20 cellular contexts compared by ENCODE assay signal in the genomic region with DNA sequence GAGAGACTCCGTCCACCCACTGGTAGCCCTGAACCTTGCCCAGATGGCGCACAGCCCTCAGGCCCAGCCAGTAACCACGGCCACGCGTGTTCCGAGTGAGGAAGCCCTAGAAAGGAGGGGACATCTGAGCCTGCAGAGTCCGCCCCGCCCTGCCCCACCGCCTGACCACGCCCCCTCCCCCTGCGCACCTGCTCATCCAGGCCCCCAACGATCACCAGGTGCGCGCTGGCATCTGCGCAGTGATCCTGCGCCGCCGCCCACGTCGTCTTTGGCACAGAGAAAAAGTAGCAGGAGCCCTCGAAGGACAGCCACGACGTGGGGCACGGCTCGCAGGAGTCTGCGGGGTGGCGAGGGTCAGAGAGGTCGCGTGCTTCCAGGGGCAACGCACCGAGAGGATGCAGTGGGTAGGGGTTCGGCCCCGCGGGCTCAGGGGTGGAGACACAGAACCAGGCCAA. TPM values are rescaled to one million over a fixed set of nuclear protein-coding genes. Genes with fewer than 3 reads are reported as not detected.
DNase-seq lines count a peak whose midpoint lies in the region; ATAC-seq, FAIRE-seq and TF ChIP-seq lines count a peak whose summit lies in the region.
"Had no signal": no experiment of that assay in that cellular context is flagged by ENCODE, and none has a peak within 500 bp of the region (broad histone marks: within the 10 kb centered on the region; RNA-seq: fewer than 3 reads in every experiment).

No MANE protein-coding gene starts in this region.

- CTCF ChIA-PET in activated CD4-positive, alpha-beta T cell treated with anti-CD3 and anti-CD28 coated beads for 36 hours (lab: Charles Lee): no interaction called here
- CTCF ChIA-PET in H1 (lab: Charles Lee; ENCODE audit: partially characterized antibody): interaction anchor here (0.6 to 1.1 kb wide), 2 partner anchors 26 to 70 kb away, joined by 3 to 5 read pairs; no protein-coding TSS in a partner anchor

- no peak overlapping the region for H3K56ac ChIP-seq in H1 (replicated peaks; ENCODE audit: insufficient read length, low read depth, low read length)

- H4K5ac ChIP-seq in H1 (ENCODE audit: insufficient read length, low read depth, low read length): no peak overlapping the region

- no peaks in the 10 kb centered on the region for H3K9me3 Mint-ChIP-seq in activated CD4-positive, alpha-beta T cell treated with anti-CD3 and anti-CD28 coated beads for 36 hours (ENCODE audit: low read depth)

- H3K9ac ChIP-seq in HUES6 (ENCODE audit: low read length) (no peak overlapping the region), H1 (replicated peaks in 1 of 4; ENCODE audit: extremely low read depth in 1 of 4, low read depth in 3 of 4, low read length in 3 of 4) (no peak overlapping the region), neuronal stem cell (ENCODE audit: low read depth, low read length, poor library complexity) (no peak overlapping the region)

- TF ChIP-seq EP300 in H1 (IDR thresholded peaks at IDR 0.05; ENCODE audit: borderline replicate concordance in 1 of 2, low read depth in 2 of 2, low read length in 2 of 2): no peak

- H2AK5ac ChIP-seq in H1 (ENCODE audit: low read depth, low read length) (no peak overlapping the region), neuronal stem cell (ENCODE audit: low read depth, low read length) (no peak overlapping the region)

- WGBS in H1 (ENCODE audit: extremely low coverage in 1 of 2, insufficient coverage in 1 of 2, insufficient read length in 1 of 2, insufficient replicate concordance in 2 of 2, low coverage in 1 of 2, low lambda C conversion rate in 2 of 2, missing lambda C conversion rate in 1 of 2), 2 experiments: 9% methylated on average over 24 of the region's 34 CpGs; no CpG with 5 or more reads in 1 of the 2 experiments
- WGBS in neuronal stem cell (ENCODE audit: extremely low coverage in 2 of 2, insufficient read length in 2 of 2, insufficient replicate concordance in 1 of 2), 2 donors: no CpG with 5 or more reads among the region's 34 CpGs

- H3K23me2 ChIP-seq in H1 (ENCODE audit: low read depth, low read length): peaks cover 8% of the 10 kb centered on the region; the same call in 1 of the 2 replicates

- H3K14ac ChIP-seq in H1 (ENCODE audit: insufficient read length) (no peak overlapping the region), neuronal stem cell (ENCODE audit: low read length) (peak overlapping the region; percentile 6)

- H3K27me3 ChIP-seq in HUES6 (ENCODE audit: control insufficient read depth, insufficient read depth, low read length): peaks cover 92% of the 10 kb centered on the region
- H3K27me3 ChIP-seq in H1 (replicated peaks in 1 of 4; ENCODE audit: control insufficient read depth in 3 of 4, extremely low read depth in 1 of 4, insufficient read depth in 3 of 4, low read length in 3 of 4): peaks cover 27 to 45% (median 43%) of the 10 kb centered on the region in 4 experiments
- peaks cover 20 to 54% (median 52%) of the 10 kb centered on the region in 3 experiments for H3K27me3 ChIP-seq in neuronal stem cell (ENCODE audit: control insufficient read depth in 3 of 3, insufficient read depth in 3 of 3, low read depth in 1 of 3, low read length in 3 of 3)
- H3K27me3 ChIP-seq: SJCRH30 had no signal

- H3K4me2 ChIP-seq in H1 (ENCODE audit: insufficient read depth in 1 of 2, low read depth in 2 of 2, low read length in 2 of 2) (peak overlapping the region; percentile 96 to 98), neuronal stem cell (ENCODE audit: insufficient read depth, low read length, poor library complexity, severe bottlenecking) (peak overlapping the region; percentile 23)

- H4K91ac ChIP-seq in H1 (replicated peaks; ENCODE audit: insufficient read length, low read length): no peak overlapping the region
- H4K91ac ChIP-seq in neuronal stem cell (ENCODE audit: low read depth, low read length, poor library complexity): no peak overlapping the region

- H3K27me3 Mint-ChIP-seq in activated CD4-positive, alpha-beta T cell treated with anti-CD3 and anti-CD28 coated beads for 36 hours: peaks cover 49% of the 10 kb centered on the region

- FAIRE-seq in H1 (lab: Jason Lieb, UNC) (no peak), H54 (lab: Jason Lieb, UNC) (no peak)
- FAIRE-seq: GM18507 had no signal

- H3K36me3 ChIP-seq in HUES6 (ENCODE audit: control insufficient read depth, insufficient read depth, low read length) (no peaks in the 10 kb centered on the region), H1 (ENCODE audit: control insufficient read depth in 2 of 4, insufficient read depth in 4 of 4, low read length in 3 of 4) (no peaks in the 10 kb centered on the region), neuronal stem cell (replicated peaks in 1 of 2; ENCODE audit: control insufficient read depth in 2 of 2, insufficient read depth in 2 of 2, low read length in 2 of 2) (no peaks in the 10 kb centered on the region)
- H3K36me3 ChIP-seq: SJCRH30, transverse colon had no signal

- no peak overlapping the region for H2BK5ac ChIP-seq in H1 (ENCODE audit: low read depth, low read length)
- H2BK5ac ChIP-seq in neuronal stem cell (ENCODE audit: low read length): no peak overlapping the region

- no peaks in the 10 kb centered on the region for H3K9me3 ChIP-seq in HUES6 (ENCODE audit: control insufficient read depth, insufficient read depth, low read depth, low read length)
- H3K9me3 ChIP-seq in H1 (ENCODE audit: insufficient read depth in 2 of 2, low read depth in 1 of 2, low read length in 1 of 2): no peaks in the 10 kb centered on the region
- peaks cover 0 to 2% of the 10 kb centered on the region in 2 donors for H3K9me3 ChIP-seq in neuronal stem cell (replicated peaks in 1 of 2; ENCODE audit: control insufficient read depth in 2 of 2, insufficient read depth in 1 of 2, low read depth in 1 of 2, low read length in 2 of 2)
- H3K9me3 ChIP-seq: body of pancreas, Caco-2, SJCRH30, transverse colon had no signal

- TF ChIP-seq CTCF in H1 (IDR thresholded peaks at IDR 0.05; ENCODE audit: control extremely low read depth in 1 of 3, insufficient read depth in 1 of 3, low read depth in 1 of 3, low read length in 3 of 3): no peak

- no peak overlapping the region for H3K4me3 Mint-ChIP-seq in activated CD4-positive, alpha-beta T cell treated with anti-CD3 and anti-CD28 coated beads for 36 hours

- peaks cover 0 to 3% of the 10 kb centered on the region in 2 experiments for H4K20me1 ChIP-seq in H1 (replicated peaks in 1 of 2; ENCODE audit: control insufficient read depth in 1 of 2, insufficient read depth in 2 of 2, low read length in 2 of 2)

- no peaks in the 10 kb centered on the region for H3K36me3 Mint-ChIP-seq in activated CD4-positive, alpha-beta T cell treated with anti-CD3 and anti-CD28 coated beads for 36 hours (ENCODE audit: low read depth)

- H2BK15ac ChIP-seq in H1 (ENCODE audit: low read length) (no peak overlapping the region), neuronal stem cell (ENCODE audit: low read length) (no peak overlapping the region)

- TF ChIP-seq RAD21 in H1 (IDR thresholded peaks at IDR 0.05 in 1 of 2, conservative IDR thresholded peaks at IDR 0.05 in 1 of 2; ENCODE audit: low read depth in 2 of 2, low read length in 2 of 2): no peak

- POLR2A ChIA-PET in activated CD4-positive, alpha-beta T cell treated with anti-CD3 and anti-CD28 coated beads for 36 hours (lab: Charles Lee): no interaction called here
- POLR2A ChIA-PET in H1 (lab: Charles Lee; ENCODE audit: partially characterized antibody): interaction anchor here (1.4 kb wide), 1 partner anchor 41 kb away, joined by 4 read pairs; no protein-coding TSS in a partner anchor

- H3K79me1 ChIP-seq in H1 (ENCODE audit: low read depth, low read length) (no peaks in the 10 kb centered on the region), neuronal stem cell (ENCODE audit: low read depth, low read length) (no peaks in the 10 kb centered on the region)

- H3K4me1 Mint-ChIP-seq in activated CD4-positive, alpha-beta T cell treated with anti-CD3 and anti-CD28 coated beads for 36 hours: peaks cover 11% of the 10 kb centered on the region

- H2BK12ac ChIP-seq in H1 (ENCODE audit: low read depth, low read length): no peak overlapping the region
- H2BK12ac ChIP-seq in neuronal stem cell (ENCODE audit: low read length): no peak overlapping the region

- no peak for ATAC-seq in activated CD4-positive, alpha-beta T cell treated with anti-CD3 and anti-CD28 coated beads for 36 hours
- no peak for ATAC-seq in GM21381 (IDR thresholded peaks at IDR 0.05; ENCODE audit: unreplicated experiment)
- ATAC-seq: body of pancreas had no signal

- no peak overlapping the region for H3K23ac ChIP-seq in H1 (ENCODE audit: insufficient read length)
- peak overlapping the region; percentile 73 for H3K23ac ChIP-seq in neuronal stem cell (ENCODE audit: low read depth, low read length, poor library complexity)

- H3K4ac ChIP-seq in H1 (replicated peaks; ENCODE audit: insufficient read length, low read depth, low read length) (no peak overlapping the region), neuronal stem cell (ENCODE audit: low read length) (no peak overlapping the region)

- H3K4me1 ChIP-seq in HUES6 (ENCODE audit: control insufficient read depth, insufficient read depth, low read length) (peaks cover 9% of the 10 kb centered on the region; the same call in 1 of the 2 replicates), H1 (replicated peaks in 1 of 4; ENCODE audit: control insufficient read depth in 3 of 4, insufficient read depth in 4 of 4, low read length in 3 of 4) (peaks cover 0 to 15% (median 9%) of the 10 kb centered on the region in 4 experiments; a peak in 6 of 7 replicates), neuronal stem cell (ENCODE audit: control insufficient read depth in 2 of 2, insufficient read depth in 1 of 2, low read depth in 1 of 2, low read length in 2 of 2) (no peaks in the 10 kb centered on the region)
- H3K4me1 ChIP-seq: body of pancreas, Caco-2, SJCRH30 had no signal

- H2AFZ ChIP-seq in H1 (ENCODE audit: low read length) (no peak overlapping the region), neuronal stem cell (ENCODE audit: low read length) (no peak overlapping the region)

- H2BK20ac ChIP-seq in H1 (ENCODE audit: low read length): no peak overlapping the region

- intact Hi-C loops in activated CD4-positive, alpha-beta T cell treated with anti-CD3 and anti-CD28 coated beads for 36 hours (cut with DNase I, micrococcal nuclease): no loop called here

- H3K18ac ChIP-seq in H1 (ENCODE audit: extremely low read depth, low read length) (peak overlapping the region; percentile 60; the same call in 1 of the 2 replicates), neuronal stem cell (ENCODE audit: low read length) (peak overlapping the region; percentile 64)

- no peak overlapping the region for H3K27ac Mint-ChIP-seq in activated CD4-positive, alpha-beta T cell treated with anti-CD3 and anti-CD28 coated beads for 36 hours

- peak overlapping the region; percentile 41; the same call in 1 of the 2 replicates for H4K8ac ChIP-seq in H1 (ENCODE audit: extremely low read depth, insufficient read depth, low read length)
- no peak overlapping the region for H4K8ac ChIP-seq in neuronal stem cell (ENCODE audit: low read depth, low read length)

- DNase-seq in activated CD4-positive, alpha-beta T cell treated with anti-CD3 and anti-CD28 coated beads for 36 hours: peak; percentile 24
- no peak for DNase-seq in activated CD4-positive, alpha-beta T cell treated with anti-CD3 and anti-CD28 coated beads, Interleukin-2, amount 50 U/mL, for 4 hours
- DNase-seq in H1 (ENCODE audit: low read depth in 1 of 2, low spot score in 2 of 2): peak in 1 of 2 experiments; percentile 80
- no peak for DNase-seq in neuronal stem cell (ENCODE audit: low spot score)
- DNase-seq in H54 (ENCODE audit: insufficient read length, low spot score): no peak
- no peak for DNase-seq in HUDEP-2 (lab: John Stamatoyannopoulos, UW; ENCODE audit: unreplicated experiment in 76 of 76)
- DNase-seq: activated effector memory CD4-positive, alpha-beta T cell treated with anti-CD3 and anti-CD28 coated beads, Interleukin-2, amount 50 U/mL, for 16 hours; hypothalamus; SJCRH30; stimulated activated CD4-positive, alpha-beta T cell treated with anti-CD3 and anti-CD28 coated beads, Interleukin-1b, Interleukin-23, amount 100 ng/mL, for 48 hours; T1000; transverse colon had no signal

- H2BK120ac ChIP-seq in H1 (replicated peaks; ENCODE audit: low read depth, low read length): no peak overlapping the region
- no peak overlapping the region for H2BK120ac ChIP-seq in neuronal stem cell (ENCODE audit: low read depth, low read length)

- no peaks in the 10 kb centered on the region for H3K79me2 ChIP-seq in H1 (ENCODE audit: control insufficient read depth in 1 of 2, insufficient read depth in 2 of 2, low read length in 2 of 2)

- H3K27ac ChIP-seq in HUES6 (ENCODE audit: low read depth, low read length): no peak overlapping the region
- no peak overlapping the region for H3K27ac ChIP-seq in H1 (ENCODE audit: low read depth, low read length)
- no peak overlapping the region for H3K27ac ChIP-seq in neuronal stem cell (replicated peaks; ENCODE audit: low read length)
- H3K27ac ChIP-seq: body of pancreas, SJCRH30, transverse colon had no signal

- H3K4me3 ChIP-seq in HUES6 (ENCODE audit: low read depth, low read length) (peak overlapping the region; percentile 58), H1 (ENCODE audit: extremely low read depth in 1 of 4, insufficient read depth in 2 of 4, low read depth in 3 of 4, low read length in 4 of 4) (peak overlapping the region; percentile 32 to 63 (median 40); a peak in 7 of 8 replicates), neuronal stem cell (ENCODE audit: low read length in 2 of 2) (peak overlapping the region in 1 of 2 donors; percentile 64)
- H3K4me3 ChIP-seq: body of pancreas, SJCRH30, transverse colon had no signal

- TF ChIP-seq POLR2A in H1 (IDR thresholded peaks at IDR 0.05; ENCODE audit: control extremely low read depth in 1 of 2, low read depth in 2 of 2, low read length in 2 of 2) (no peak), H54 (IDR thresholded peaks at IDR 0.05; ENCODE audit: low read depth, low read length) (no peak)

RNA-seq across cellular contexts. Expression of a gene that starts 2.1 kb away (rescaled TPM):
- total RNA-seq in activated CD4-positive, alpha-beta T cell treated with anti-CD3 and anti-CD28 coated beads for 36 hours: not detected
- 0.35 and 1.0 TPM in 2 replicates for total RNA-seq in H1 (2021; fragmentation: NEBNext Ultra II Directional; extraction: Animal tissue kit (Norgen Biotek cat#: 25700))
- 2.9 and 3.2 TPM in 2 replicates for polyA plus RNA-seq in H1 (2011; rRNA removed)
- 2.8 TPM for polyA plus RNA-seq in H1 (2011; cell fraction: cytosol; rRNA removed)
- 2.7 TPM for polyA plus RNA-seq in H1 (2011; cell fraction: nucleus; rRNA removed)
- 0.69 to 1.7 TPM (median 1.1 TPM) in 4 replicates for polyA plus RNA-seq in H1 (2012, experiment 1 of 2)
- 1.3 TPM for polyA plus RNA-seq in H1 (2012, experiment 2 of 2)
- polyA plus RNA-seq in H1 (2013, experiment 1 of 2): 0.69 TPM
- 0.66 TPM for polyA plus RNA-seq in H1 (2013, experiment 2 of 2)
- not detected in 2 replicates for polyA minus RNA-seq in H1 (2011; rRNA and poly(A)+ RNA removed)
- polyA minus RNA-seq in H1 (2011; cell fraction: cytosol; rRNA and poly(A)+ RNA removed): not detected
- polyA minus RNA-seq in H1 (2011; cell fraction: nucleus; rRNA and poly(A)+ RNA removed): not detected
- not detected for polyA plus RNA-seq in neuronal stem cell (2013, experiment 1 of 2)
- not detected for polyA plus RNA-seq in neuronal stem cell (2013, experiment 2 of 2)
- total RNA-seq: Caco-2, lung microvascular endothelial cell, M059J, SJCRH30 had no signal
- polyA plus RNA-seq: neural cell had no signal

RNA-seq across cellular contexts. Expression of a gene that starts 17.5 kb away (rescaled TPM):
- not detected for total RNA-seq in activated CD4-positive, alpha-beta T cell treated with anti-CD3 and anti-CD28 coated beads for 36 hours
- total RNA-seq in H1 (2021; fragmentation: NEBNext Ultra II Directional; extraction: Animal tissue kit (Norgen Biotek cat#: 25700)): 0.22 TPM in 1 of 2 replicates, not detected in the other
- polyA plus RNA-seq in H1 (2011; rRNA removed): 0.03 and 0.05 TPM in 2 replicates
- polyA plus RNA-seq in H1 (2011; cell fraction: cytosol; rRNA removed): 0.05 TPM
- polyA plus RNA-seq in H1 (2011; cell fraction: nucleus; rRNA removed): 0.04 TPM
- 0.05 to 0.16 TPM (median 0.15 TPM) in 3 of 4 replicates, not detected in the other for polyA plus RNA-seq in H1 (2012, experiment 1 of 2)
- polyA plus RNA-seq in H1 (2012, experiment 2 of 2): not detected
- polyA plus RNA-seq in H1 (2013, experiment 1 of 2): 0.10 TPM
- 0.07 TPM for polyA plus RNA-seq in H1 (2013, experiment 2 of 2)
- 0.12 TPM in 1 of 2 replicates, not detected in the other for polyA minus RNA-seq in H1 (2011; rRNA and poly(A)+ RNA removed)
- not detected for polyA minus RNA-seq in H1 (2011; cell fraction: cytosol; rRNA and poly(A)+ RNA removed)
- polyA minus RNA-seq in H1 (2011; cell fraction: nucleus; rRNA and poly(A)+ RNA removed): not detected
- not detected for polyA plus RNA-seq in neuronal stem cell (2013, experiment 1 of 2)
- not detected for polyA plus RNA-seq in neuronal stem cell (2013, experiment 2 of 2)
- total RNA-seq: Caco-2, lung microvascular endothelial cell, M059J, SJCRH30 had no signal
- polyA plus RNA-seq: neural cell had no signal

RNA-seq across cellular contexts. Expression of a gene that starts 27.9 kb away (rescaled TPM):
- 1 to 10 TPM; 2.6 to 3.5 TPM for total RNA-seq in activated CD4-positive, alpha-beta T cell treated with anti-CD3 and anti-CD28 coated beads for 36 hours
- total RNA-seq in H1 (2021; fragmentation: NEBNext Ultra II Directional; extraction: Animal tissue kit (Norgen Biotek cat#: 25700)): 0.29 TPM in 1 of 2 replicates, not detected in the other
- polyA plus RNA-seq in H1 (2011; rRNA removed): 0.67 TPM in 2 replicates
- 0.32 TPM for polyA plus RNA-seq in H1 (2011; cell fraction: cytosol; rRNA removed)
- 1.2 TPM for polyA plus RNA-seq in H1 (2011; cell fraction: nucleus; rRNA removed)
- 0.39 to 0.69 TPM (median 0.57 TPM) in 3 of 4 replicates, not detected in the other for polyA plus RNA-seq in H1 (2012, experiment 1 of 2)
- polyA plus RNA-seq in H1 (2012, experiment 2 of 2): 0.41 TPM
- polyA plus RNA-seq in H1 (2013, experiment 1 of 2): 1.2 TPM
- polyA plus RNA-seq in H1 (2013, experiment 2 of 2): 1.1 TPM
- 0.12 TPM in 1 of 2 replicates, not detected in the other for polyA minus RNA-seq in H1 (2011; rRNA and poly(A)+ RNA removed)
- not detected for polyA minus RNA-seq in H1 (2011; cell fraction: cytosol; rRNA and poly(A)+ RNA removed)
- polyA minus RNA-seq in H1 (2011; cell fraction: nucleus; rRNA and poly(A)+ RNA removed): not detected
- 0.03 TPM for polyA plus RNA-seq in neuronal stem cell (2013, experiment 1 of 2)
- polyA plus RNA-seq in neuronal stem cell (2013, experiment 2 of 2): not detected
- total RNA-seq: body of pancreas, Caco-2, lung microvascular endothelial cell, M059J, SJCRH30 had no signal
- polyA plus RNA-seq: neural cell had no signal

RNA-seq across cellular contexts. Expression of a gene that starts 33.2 kb away (rescaled TPM):
- not detected for total RNA-seq in activated CD4-positive, alpha-beta T cell treated with anti-CD3 and anti-CD28 coated beads for 36 hours
- total RNA-seq in H1 (2021; fragmentation: NEBNext Ultra II Directional; extraction: Animal tissue kit (Norgen Biotek cat#: 25700)): not detected in 2 replicates
- polyA plus RNA-seq in H1 (2011; rRNA removed): not detected in 2 replicates
- polyA plus RNA-seq in H1 (2011; cell fraction: cytosol; rRNA removed): not detected
- not detected for polyA plus RNA-seq in H1 (2011; cell fraction: nucleus; rRNA removed)
- polyA plus RNA-seq in H1 (2012, experiment 1 of 2): not detected in 4 replicates
- polyA plus RNA-seq in H1 (2012, experiment 2 of 2): not detected
- polyA plus RNA-seq in H1 (2013, experiment 1 of 2): not detected
- not detected for polyA plus RNA-seq in H1 (2013, experiment 2 of 2)
- 0.09 TPM in 1 of 2 replicates, not detected in the other for polyA minus RNA-seq in H1 (2011; rRNA and poly(A)+ RNA removed)
- polyA minus RNA-seq in H1 (2011; cell fraction: cytosol; rRNA and poly(A)+ RNA removed): not detected
- not detected for polyA minus RNA-seq in H1 (2011; cell fraction: nucleus; rRNA and poly(A)+ RNA removed)
- not detected for polyA plus RNA-seq in neuronal stem cell (2013, experiment 1 of 2)
- polyA plus RNA-seq in neuronal stem cell (2013, experiment 2 of 2): not detected
- total RNA-seq: body of pancreas, Caco-2, M059J, SJCRH30 had no signal
- polyA plus RNA-seq: neural cell had no signal

RNA-seq across cellular contexts. Expression of a gene that starts 49.2 kb away (rescaled TPM):
- total RNA-seq in activated CD4-positive, alpha-beta T cell treated with anti-CD3 and anti-CD28 coated beads for 36 hours: 10 to 100 TPM; 90.2 to 95.2 TPM
- 99.7 and 109 TPM in 2 replicates for total RNA-seq in H1 (2021; fragmentation: NEBNext Ultra II Directional; extraction: Animal tissue kit (Norgen Biotek cat#: 25700))
- polyA plus RNA-seq in H1 (2011; rRNA removed): 120 TPM in 2 replicates
- 100 TPM for polyA plus RNA-seq in H1 (2011; cell fraction: cytosol; rRNA removed)
- polyA plus RNA-seq in H1 (2011; cell fraction: nucleus; rRNA removed): 77.3 TPM
- polyA plus RNA-seq in H1 (2012, experiment 1 of 2): 55.2 to 165 TPM (median 152 TPM) in 4 replicates
- 95.9 TPM for polyA plus RNA-seq in H1 (2012, experiment 2 of 2)
- 60.6 TPM for polyA plus RNA-seq in H1 (2013, experiment 1 of 2)
- 68.5 TPM for polyA plus RNA-seq in H1 (2013, experiment 2 of 2)
- 42.8 and 56.6 TPM in 2 replicates for polyA minus RNA-seq in H1 (2011; rRNA and poly(A)+ RNA removed)
- polyA minus RNA-seq in H1 (2011; cell fraction: cytosol; rRNA and poly(A)+ RNA removed): 97.4 TPM
- 61.8 TPM for polyA minus RNA-seq in H1 (2011; cell fraction: nucleus; rRNA and poly(A)+ RNA removed)
- 57.8 TPM for polyA plus RNA-seq in neuronal stem cell (2013, experiment 1 of 2)
- polyA plus RNA-seq in neuronal stem cell (2013, experiment 2 of 2): 52.6 TPM
